27 cellular contexts compared by ENCODE assay signal in genomic region chr16:67758006-67758405, GRCh38. TPM values are rescaled to one million over a fixed set of nuclear protein-coding genes. Genes with fewer than 3 reads are reported as not detected.
DNase-seq lines count a peak whose midpoint lies in the region; ATAC-seq, FAIRE-seq and TF ChIP-seq lines count a peak whose summit lies in the region.
"Had no signal": no experiment of that assay in that cellular context is flagged by ENCODE, and none has a peak within 500 bp of the region (broad histone marks: within the 10 kb centered on the region; RNA-seq: fewer than 3 reads in every experiment).

No MANE protein-coding gene starts in this region.

- no peaks in the 10 kb centered on the region for H3K9me3 Mint-ChIP-seq in natural killer cell treated with Interleukin-12 subunit alpha and Interleukin-12 subunit beta and Interleukin-15 and Interleukin-18, amount 100 ng/mL, for 72 hours
- H3K9me3 Mint-ChIP-seq in natural killer cell: no peaks in the 10 kb centered on the region
- H3K9me3 Mint-ChIP-seq: CD14-positive monocyte; CD4-positive, alpha-beta T cell; CD8-positive, alpha-beta memory T cell; GM23338; H9 had no signal

- peaks cover 11 to 20% of the 10 kb centered on the region in 2 donors for H3K4me1 Mint-ChIP-seq in natural killer cell treated with Interleukin-12 subunit alpha and Interleukin-12 subunit beta and Interleukin-15 and Interleukin-18, amount 100 ng/mL, for 72 hours (ENCODE audit: low read depth in 2 of 2)
- H3K4me1 Mint-ChIP-seq in natural killer cell: peaks cover 17 to 22% of the 10 kb centered on the region in 2 donors
- H3K4me1 Mint-ChIP-seq: GM23338 had no signal

- no peak for ATAC-seq in natural killer cell treated with Interleukin-12 subunit alpha and Interleukin-12 subunit beta and Interleukin-15 and Interleukin-18, amount 100 ng/mL, for 72 hours
- ATAC-seq in natural killer cell (no peak), HG02973 (IDR thresholded peaks at IDR 0.05; ENCODE audit: unreplicated experiment) (no peak)
- ATAC-seq: A549, GM23338, HCT116 had no signal

- peak overlapping the region; percentile 84 for H3K27ac ChIP-seq in VCaP
- H3K27ac ChIP-seq: A549; BLaER1 treated with 17β-estradiol and CSF1 and Interleukin-3, amounts not matched to agents 10 nM and 100 nM had no signal

- TF ChIP-seq CTCF in natural killer cell (IDR thresholded peaks at IDR 0.05) (no peak), VCaP (conservative IDR thresholded peaks at IDR 0.05) (no peak)

- no peaks in the 10 kb centered on the region for H3K36me3 Mint-ChIP-seq in natural killer cell treated with Interleukin-12 subunit alpha and Interleukin-12 subunit beta and Interleukin-15 and Interleukin-18, amount 100 ng/mL, for 72 hours
- no peaks in the 10 kb centered on the region for H3K36me3 Mint-ChIP-seq in natural killer cell

- H3K27ac Mint-ChIP-seq in natural killer cell treated with Interleukin-12 subunit alpha and Interleukin-12 subunit beta and Interleukin-15 and Interleukin-18, amount 100 ng/mL, for 72 hours: no peak overlapping the region
- no peak overlapping the region for H3K27ac Mint-ChIP-seq in natural killer cell
- H3K27ac Mint-ChIP-seq: CD14-positive monocyte; CD4-positive, alpha-beta T cell; GM23338 had no signal

- no peak overlapping the region for H3K4me3 Mint-ChIP-seq in natural killer cell treated with Interleukin-12 subunit alpha and Interleukin-12 subunit beta and Interleukin-15 and Interleukin-18, amount 100 ng/mL, for 72 hours
- no peak overlapping the region for H3K4me3 Mint-ChIP-seq in natural killer cell
- H3K4me3 Mint-ChIP-seq: CD14-positive monocyte; CD4-positive, alpha-beta T cell; CD8-positive, alpha-beta memory T cell; GM23338; H9 had no signal

- H3K27me3 Mint-ChIP-seq in natural killer cell treated with Interleukin-12 subunit alpha and Interleukin-12 subunit beta and Interleukin-15 and Interleukin-18, amount 100 ng/mL, for 72 hours: no peaks in the 10 kb centered on the region
- no peaks in the 10 kb centered on the region for H3K27me3 Mint-ChIP-seq in natural killer cell (ENCODE audit: low read depth in 2 of 2)
- H3K27me3 Mint-ChIP-seq: CD4-positive, alpha-beta T cell; CD8-positive, alpha-beta memory T cell had no signal

- DNase-seq in natural killer cell treated with Interleukin-12 subunit alpha and Interleukin-12 subunit beta and Interleukin-15 and Interleukin-18, amount 100 ng/mL, for 72 hours (ENCODE audit: low spot score): peak; percentile 16
- DNase-seq in natural killer cell: no peak
- peak; percentile 75 to 77 for DNase-seq in cerebellar nuclear complex (lab: John Stamatoyannopoulos, UW)
- DNase-seq in urothelium cell line (ENCODE audit: low spot score): no peak
- DNase-seq in cardiac septum (ENCODE audit: low spot score): no peak
- no peak for DNase-seq in mesenteric fat pad (ENCODE audit: low spot score)
- DNase-seq: 8988T; ACHN; AML-193; BE2C; Calu3; CD4-positive, alpha-beta T cell; CD8-positive, alpha-beta memory T cell; COR-L47; DMS53; DMS79 treated with DMSO at 0.1 percent for 48 hours; H9 had no signal

- FAIRE-seq in urothelium cell line (lab: Jason Lieb, UNC): peak; percentile 50
- FAIRE-seq: A549, G401.6, GM12892, GM19239 had no signal

- intact Hi-C loops in natural killer cell (cut with micrococcal nuclease): no loop called here
- intact Hi-C loops in cardiac septum (cut with DNase I): no loop called here

RNA-seq across cellular contexts. Expression of gene GFOD2, which starts 38.9 kb away (rescaled TPM):
- 10 to 100 TPM; 14.8 to 22.0 TPM for total RNA-seq in natural killer cell treated with Interleukin-12 subunit alpha and Interleukin-12 subunit beta and Interleukin-15 and Interleukin-18, amount 100 ng/mL, for 72 hours
- 10 to 100 TPM in 1 of 3 donors, 1 to 10 TPM in 2; 6.5 to 10.9 (median 8.3) TPM for total RNA-seq in natural killer cell
- total RNA-seq in cardiac septum: 10.7 TPM
- 16.7 TPM for total RNA-seq in mesenteric fat pad

RNA-seq across cellular contexts. Expression of gene RANBP10, which starts 48.4 kb away (rescaled TPM):
- total RNA-seq in natural killer cell treated with Interleukin-12 subunit alpha and Interleukin-12 subunit beta and Interleukin-15 and Interleukin-18, amount 100 ng/mL, for 72 hours: 10 to 100 TPM; 28.0 to 31.0 TPM
- total RNA-seq in natural killer cell: 10 to 100 TPM; 20.9 to 25.8 (median 24.5) TPM
- 16.4 TPM for total RNA-seq in cardiac septum
- total RNA-seq in mesenteric fat pad: 14.5 TPM

RNA-seq across cellular contexts. Expression of gene TSNAXIP1, which starts 48.7 kb away (rescaled TPM):
- 1 to 10 TPM in 1 of 2 donors, under 1 TPM in 1; 0.24 to 1.1 TPM for total RNA-seq in natural killer cell treated with Interleukin-12 subunit alpha and Interleukin-12 subunit beta and Interleukin-15 and Interleukin-18, amount 100 ng/mL, for 72 hours
- total RNA-seq in natural killer cell: under 1 TPM in 2 of 3 donors, not detected in 1; 0.15 to 0.68 TPM
- total RNA-seq in cardiac septum: 0.51 TPM
- total RNA-seq in mesenteric fat pad: 1.1 TPM

Comparison
In these comparisons a context has a peak if more than half of its experiments do, and no peak if none do; other contexts are left out.
1. DNase-seq: peak in natural killer cell treated with Interleukin-12 subunit alpha and Interleukin-12 subunit beta and Interleukin-15 and Interleukin-18, amount 100 ng/mL, for 72 hours (single experiment) and cerebellar nuclear complex (2 of 2); none in natural killer cell (single experiment), urothelium cell line (single experiment), cardiac septum (single experiment) and mesenteric fat pad (single experiment).